8 cellular contexts compared by ENCODE assay signal in the genomic region with DNA sequence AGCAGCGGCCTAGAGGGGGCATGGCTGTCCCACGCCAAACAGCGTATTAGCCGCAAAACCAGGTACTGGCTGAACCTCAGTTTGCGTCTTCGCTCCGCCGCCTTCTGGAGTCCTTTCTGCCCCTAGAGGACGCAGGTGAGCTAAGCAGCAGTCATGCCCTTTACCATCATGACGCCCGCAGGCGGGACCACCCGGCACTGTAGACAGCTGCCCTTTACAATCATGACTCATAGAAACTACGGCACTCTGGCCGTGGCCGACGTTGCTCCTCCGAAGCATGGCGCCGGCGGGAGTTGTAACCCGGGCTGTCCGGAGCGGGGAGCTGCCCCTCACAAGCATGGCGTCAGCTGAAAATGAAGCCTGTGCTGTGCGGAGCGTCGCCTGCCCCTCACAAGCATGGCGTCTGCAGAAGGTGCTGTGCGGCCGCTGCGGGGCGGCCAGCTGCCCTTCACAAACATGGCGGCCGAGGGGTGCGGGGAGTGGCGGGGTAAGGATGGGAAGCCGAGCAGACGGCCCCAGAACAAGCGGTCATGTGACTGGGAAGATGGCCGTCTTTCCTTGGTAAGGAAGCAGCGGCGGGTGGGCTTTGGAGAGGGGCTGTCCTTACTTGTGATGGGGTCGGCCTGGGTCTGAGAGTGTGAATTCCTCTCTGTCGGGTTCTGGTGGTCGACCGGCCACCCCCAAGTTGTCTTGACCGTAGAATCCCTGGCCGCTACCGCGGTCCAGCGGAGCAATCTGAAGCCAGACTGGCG. TPM values are rescaled to one million over a fixed set of nuclear protein-coding genes. Genes with fewer than 3 reads are reported as not detected.
DNase-seq lines count a peak whose midpoint lies in the region; ATAC-seq and TF ChIP-seq lines count a peak whose summit lies in the region.

A gene with protein sequence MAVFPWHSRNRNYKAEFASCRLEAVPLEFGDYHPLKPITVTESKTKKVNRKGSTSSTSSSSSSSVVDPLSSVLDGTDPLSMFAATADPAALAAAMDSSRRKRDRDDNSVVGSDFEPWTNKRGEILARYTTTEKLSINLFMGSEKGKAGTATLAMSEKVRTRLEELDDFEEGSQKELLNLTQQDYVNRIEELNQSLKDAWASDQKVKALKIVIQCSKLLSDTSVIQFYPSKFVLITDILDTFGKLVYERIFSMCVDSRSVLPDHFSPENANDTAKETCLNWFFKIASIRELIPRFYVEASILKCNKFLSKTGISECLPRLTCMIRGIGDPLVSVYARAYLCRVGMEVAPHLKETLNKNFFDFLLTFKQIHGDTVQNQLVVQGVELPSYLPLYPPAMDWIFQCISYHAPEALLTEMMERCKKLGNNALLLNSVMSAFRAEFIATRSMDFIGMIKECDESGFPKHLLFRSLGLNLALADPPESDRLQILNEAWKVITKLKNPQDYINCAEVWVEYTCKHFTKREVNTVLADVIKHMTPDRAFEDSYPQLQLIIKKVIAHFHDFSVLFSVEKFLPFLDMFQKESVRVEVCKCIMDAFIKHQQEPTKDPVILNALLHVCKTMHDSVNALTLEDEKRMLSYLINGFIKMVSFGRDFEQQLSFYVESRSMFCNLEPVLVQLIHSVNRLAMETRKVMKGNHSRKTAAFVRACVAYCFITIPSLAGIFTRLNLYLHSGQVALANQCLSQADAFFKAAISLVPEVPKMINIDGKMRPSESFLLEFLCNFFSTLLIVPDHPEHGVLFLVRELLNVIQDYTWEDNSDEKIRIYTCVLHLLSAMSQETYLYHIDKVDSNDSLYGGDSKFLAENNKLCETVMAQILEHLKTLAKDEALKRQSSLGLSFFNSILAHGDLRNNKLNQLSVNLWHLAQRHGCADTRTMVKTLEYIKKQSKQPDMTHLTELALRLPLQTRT (plus strand): TSS at position 518 of the 752 bp plus-strand sequence. CDS start 27 bp downstream, at position 545.

- peak within 1 kb of the TSS; percentile 99 for H3K4me2 ChIP-seq in smooth muscle cell

- peak within 1 kb of the TSS; percentile 94 for H3K4me3 Mint-ChIP-seq in WTC11

- peaks cover 20% of the 10 kb centered on the region for H3K4me1 Mint-ChIP-seq in WTC11

- H3K79me2 ChIP-seq in smooth muscle cell (ENCODE audit: low read depth) = peaks cover 9% of the 10 kb centered on the region

- no peaks in the 10 kb centered on the region for H3K9me3 ChIP-seq in smooth muscle cell (replicated peaks; ENCODE audit: low read depth)

- peak; percentile 27; the same call in 1 of the 2 replicates for TF ChIP-seq CTCF in WTC11 (IDR thresholded peaks at IDR 0.05)
- TF ChIP-seq CTCF in cardiac fibroblast (IDR thresholded peaks at IDR 0.05; ENCODE audit: low read depth, low read length) = peak; percentile 74
- TF ChIP-seq CTCF in smooth muscle cell (IDR thresholded peaks at IDR 0.05; ENCODE audit: borderline replicate concordance, insufficient read depth, poor library complexity, severe bottlenecking) = peak; percentile 61

- H3K36me3 Mint-ChIP-seq in WTC11 = peaks cover 19% of the 10 kb centered on the region

- no peaks in the 10 kb centered on the region for H3K36me3 ChIP-seq in smooth muscle cell (ENCODE audit: low read depth)

- H3K9me3 Mint-ChIP-seq in WTC11 = peaks cover 3% of the 10 kb centered on the region; the same call in 1 of the 2 replicates

- peak within 1 kb of the TSS; percentile 93 for H3K9ac ChIP-seq in smooth muscle cell (ENCODE audit: low read depth)

- no peaks in the 10 kb centered on the region for H4K20me1 ChIP-seq in smooth muscle cell (ENCODE audit: low read depth)

- ATAC-seq in GM18873 (IDR thresholded peaks at IDR 0.05; ENCODE audit: low FRiP score, unreplicated experiment) = peak; percentile 92
- peak; percentile 93 for ATAC-seq in HG03139 (IDR thresholded peaks at IDR 0.05; ENCODE audit: unreplicated experiment)
- peak; percentile 89 for ATAC-seq in WTC11

- peak within 1 kb of the TSS; percentile 99 for H2AFZ ChIP-seq in smooth muscle cell (ENCODE audit: low read depth)

- H3K27ac Mint-ChIP-seq in WTC11 = peak within 1 kb of the TSS; percentile 98

- peak within 1 kb of the TSS; percentile 90 to 92 for H3K4me3 ChIP-seq in cardiac fibroblast (replicated peaks in 1 of 2; ENCODE audit: low read depth in 2 of 2, low read length in 2 of 2)
- peak within 1 kb of the TSS; percentile 87 for H3K4me3 ChIP-seq in smooth muscle cell

- WGBS in smooth muscle cell (ENCODE audit: low lambda C conversion rate) = under 1% methylated on average over 48 of the region's 53 CpGs

- DNase-seq in AG08395 (ENCODE audit: low spot score) (peak; percentile 97), NCI-H2227 (lab: John Stamatoyannopoulos, UW; ENCODE audit: unreplicated experiment) (peak; percentile 99), WTC11 (ENCODE audit: low spot score) (peak; percentile 98), cardiac fibroblast (ENCODE audit: low read depth in 2 of 2) (peak; percentile 99), iPS-NIHi11 (ENCODE audit: low spot score) (peak; percentile 92), smooth muscle cell (lab: John Stamatoyannopoulos, UW; ENCODE audit: unreplicated experiment) (peak; percentile 91)

- POLR2A ChIA-PET in WTC11 (lab: Charles Lee) = interaction anchor here (0.6 to 2.4 kb wide), 9 partner anchors 18 to 327 kb away, joined by 3 to 23 read pairs (median 5); partner anchors contain the start of genes CCP110, GDE1, IQCK and KNOP1

- H3K27me3 ChIP-seq in smooth muscle cell (ENCODE audit: low read depth) = no peaks in the 10 kb centered on the region

- peaks cover 11% of the 10 kb centered on the region for H3F3A ChIP-seq in smooth muscle cell (ENCODE audit: low read depth)

- CTCF ChIA-PET in WTC11 (lab: Charles Lee) = interaction anchor here (0.6 to 3.0 kb wide), 39 partner anchors 13 to 1186 kb away, joined by 3 to 50 read pairs (median 4); partner anchors contain the start of genes CCP110, GDE1, GPRC5B and IQCK

- peak within 1 kb of the TSS; percentile 78 for H3K27ac ChIP-seq in smooth muscle cell (ENCODE audit: low read depth)

- H3K4me1 ChIP-seq in smooth muscle cell (ENCODE audit: low read depth) = peaks cover 7% of the 10 kb centered on the region

- H3K27me3 Mint-ChIP-seq in WTC11 (ENCODE audit: low read depth) = no peaks in the 10 kb centered on the region

TF ChIP-seq in WTC11, 78 proteins besides CTCF, POLR2A, EP300 and RAD21 (continues in another document):
- TF ChIP-seq USF2 (CRISPR knock-in tag; IDR thresholded peaks at IDR 0.05) (peak; percentile 96), SP1 (CRISPR knock-in tag; conservative IDR thresholded peaks at IDR 0.05) (peak; percentile 88), USF1 (CRISPR knock-in tag; IDR thresholded peaks at IDR 0.05) (peak; percentile 95), GABPB1 (CRISPR knock-in tag; IDR thresholded peaks at IDR 0.05) (peak; percentile 70), ESRRA (CRISPR knock-in tag; IDR thresholded peaks at IDR 0.05; ENCODE audit: borderline replicate concordance) (no peak), MXD4 (CRISPR knock-in tag; IDR thresholded peaks at IDR 0.05; ENCODE audit: borderline replicate concordance) (no peak), TEAD1 (CRISPR knock-in tag; IDR thresholded peaks at IDR 0.05) (peak; percentile 82), NFYB (CRISPR knock-in tag; conservative IDR thresholded peaks at IDR 0.05; ENCODE audit: low read depth) (no peak), OVOL2 (CRISPR knock-in tag; IDR thresholded peaks at IDR 0.05; ENCODE audit: borderline replicate concordance) (no peak), FOXP1 (CRISPR knock-in tag; IDR thresholded peaks at IDR 0.05; ENCODE audit: borderline replicate concordance) (peak; percentile 42), GTF2I (CRISPR knock-in tag; conservative IDR thresholded peaks at IDR 0.05) (no peak), ZNF219 (CRISPR knock-in tag; IDR thresholded peaks at IDR 0.05; ENCODE audit: borderline replicate concordance) (no peak)
- TF ChIP-seq, protein P1, sequence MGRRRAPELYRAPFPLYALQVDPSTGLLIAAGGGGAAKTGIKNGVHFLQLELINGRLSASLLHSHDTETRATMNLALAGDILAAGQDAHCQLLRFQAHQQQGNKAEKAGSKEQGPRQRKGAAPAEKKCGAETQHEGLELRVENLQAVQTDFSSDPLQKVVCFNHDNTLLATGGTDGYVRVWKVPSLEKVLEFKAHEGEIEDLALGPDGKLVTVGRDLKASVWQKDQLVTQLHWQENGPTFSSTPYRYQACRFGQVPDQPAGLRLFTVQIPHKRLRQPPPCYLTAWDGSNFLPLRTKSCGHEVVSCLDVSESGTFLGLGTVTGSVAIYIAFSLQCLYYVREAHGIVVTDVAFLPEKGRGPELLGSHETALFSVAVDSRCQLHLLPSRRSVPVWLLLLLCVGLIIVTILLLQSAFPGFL (CRISPR knock-in tag; IDR thresholded peaks at IDR 0.05; ENCODE audit: borderline replicate concordance) = no peak
- TF ChIP-seq, protein P2, sequence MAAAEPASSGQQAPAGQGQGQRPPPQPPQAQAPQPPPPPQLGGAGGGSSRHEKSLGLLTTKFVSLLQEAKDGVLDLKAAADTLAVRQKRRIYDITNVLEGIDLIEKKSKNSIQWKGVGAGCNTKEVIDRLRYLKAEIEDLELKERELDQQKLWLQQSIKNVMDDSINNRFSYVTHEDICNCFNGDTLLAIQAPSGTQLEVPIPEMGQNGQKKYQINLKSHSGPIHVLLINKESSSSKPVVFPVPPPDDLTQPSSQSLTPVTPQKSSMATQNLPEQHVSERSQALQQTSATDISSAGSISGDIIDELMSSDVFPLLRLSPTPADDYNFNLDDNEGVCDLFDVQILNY (CRISPR knock-in tag; IDR thresholded peaks at IDR 0.05) = peak; percentile 41; the same call in 1 of the 2 replicates

RNA-seq across cellular contexts. Expression of the gene that starts here (rescaled TPM):
- total RNA-seq in WTC11 (2021) = 59.7 to 71.7 TPM (median 65.5 TPM) in 3 replicates
- 37.2 and 47.4 TPM in 2 replicates for total RNA-seq in smooth muscle cell
- 46.7 and 49.1 TPM in 2 replicates for polyA plus RNA-seq in smooth muscle cell

Comparison
In these comparisons a context has a peak if more than half of its experiments do, and no peak if none do; other contexts are left out.
1. Peak in every context shown above with its lines: DNase-seq, ATAC-seq, H3K4me3 ChIP-seq and H3K27ac ChIP-seq.